Comparison of ENCODE assay signal across 8 cellular contexts in genomic region chr2:111122631-111123421, GRCh38. TPM values are rescaled to one million over a fixed set of nuclear protein-coding genes. Genes with fewer than 3 reads are reported as not detected.
DNase-seq lines count a peak whose midpoint lies in the region; ATAC-seq, FAIRE-seq and TF ChIP-seq lines count a peak whose summit lies in the region.

No MANE protein-coding gene starts in this region.

- H3K4me3 ChIP-seq in fibroblast of lung (replicated peaks in 1 of 4; ENCODE audit: control extremely low read depth in 1 of 4, insufficient read depth in 1 of 4, low read depth in 3 of 4, low read length in 4 of 4), result peak overlapping the region; percentile 70 to 93 (median 80)
- peak overlapping the region; percentile 67 for H3K4me3 ChIP-seq in mucosa of stomach (ENCODE audit: low read length)

- H3K4me1 ChIP-seq in fibroblast of lung (ENCODE audit: control insufficient read depth, extremely low read depth, insufficient read depth, low read length) (peaks cover 3% of the 10 kb centered on the region), mucosa of stomach (ENCODE audit: control insufficient read depth, insufficient read depth, low read length) (peaks cover 31% of the 10 kb centered on the region)

- H4K20me1 ChIP-seq in fibroblast of lung (ENCODE audit: control insufficient read depth, extremely low read depth, insufficient read depth, low read length), result no peaks in the 10 kb centered on the region

- H3K27ac ChIP-seq in C4-2B (peak overlapping the region; percentile 89), fibroblast of lung (ENCODE audit: insufficient read depth, low read length) (peak overlapping the region; percentile 72)

- H3K9me3 ChIP-seq in fibroblast of lung (ENCODE audit: control insufficient read depth, insufficient read depth, low read depth, low read length) (no peaks in the 10 kb centered on the region), mucosa of stomach (ENCODE audit: control insufficient read depth, low read length) (no peaks in the 10 kb centered on the region)

- peak overlapping the region; percentile 81 for H2AFZ ChIP-seq in fibroblast of lung (ENCODE audit: low read length)

- TF ChIP-seq POLR2A in H54 (IDR thresholded peaks at IDR 0.05; ENCODE audit: low read depth, low read length), result no peak; the same call in 1 of the 2 replicates

- peak overlapping the region; percentile 81 for H3K9ac ChIP-seq in fibroblast of lung (ENCODE audit: insufficient read depth, low read length)
- peak overlapping the region; percentile 62 for H3K9ac ChIP-seq in mucosa of stomach (ENCODE audit: low read length)

- no peak for FAIRE-seq in H54 (lab: Jason Lieb, UNC)

- H3K27me3 ChIP-seq in fibroblast of lung (ENCODE audit: control insufficient read depth, insufficient read depth, low read length), result peaks cover 12% of the 10 kb centered on the region
- peaks cover 26% of the 10 kb centered on the region for H3K27me3 ChIP-seq in mucosa of stomach (ENCODE audit: control insufficient read depth, insufficient read depth, low read length)

- ATAC-seq in HG02884 (IDR thresholded peaks at IDR 0.05; ENCODE audit: unreplicated experiment), result no peak

- TF ChIP-seq CTCF in C4-2B (conservative IDR thresholded peaks at IDR 0.05) (no peak), fibroblast of lung (conservative IDR thresholded peaks at IDR 0.05 in 1 of 2, IDR thresholded peaks at IDR 0.05 in 1 of 2; ENCODE audit: low read depth in 1 of 2, low read length in 2 of 2) (no peak)

- DNase-seq in H54 (ENCODE audit: insufficient read length, low spot score), result peak; percentile 71
- DNase-seq in NCI-H82 (lab: John Stamatoyannopoulos, UW), result peak; percentile 61
- DNase-seq in activated T-cell treated with anti-CD3 and anti-CD28 coated beads, Interleukin-2, amount 50 U/mL, for 48 hours, result peak; percentile 61 to 67
- peak; percentile 85 to 92 for DNase-seq in fibroblast of lung (ENCODE audit: low read depth in 2 of 2)
- peak; percentile 70 for DNase-seq in superior temporal gyrus (ENCODE audit: extremely low spot score)

- peak overlapping the region; percentile 89 for H3K4me2 ChIP-seq in fibroblast of lung (ENCODE audit: extremely low read depth, insufficient read depth, low read length)

- H3K79me2 ChIP-seq in fibroblast of lung (ENCODE audit: control insufficient read depth, insufficient read depth, low read length), result no peaks in the 10 kb centered on the region

- no peaks in the 10 kb centered on the region for H3K36me3 ChIP-seq in fibroblast of lung (ENCODE audit: control insufficient read depth, insufficient read depth, low read length)
- H3K36me3 ChIP-seq in mucosa of stomach (ENCODE audit: control insufficient read depth, insufficient read depth, low read length), result no peaks in the 10 kb centered on the region

RNA-seq across cellular contexts. Expression of gene BCL2L11, which starts 2.1 kb away (rescaled TPM):
- total RNA-seq in fibroblast of lung, result 10.2 and 10.3 TPM in 2 replicates
- 1.5 and 1.9 TPM in 2 replicates for polyA plus RNA-seq in fibroblast of lung
- 1.9 and 2.0 TPM in 2 replicates for polyA plus RNA-seq in fibroblast of lung (2012)
- polyA minus RNA-seq in fibroblast of lung (ENCODE audit: low replicate concordance), result 2.1 and 5.8 TPM in 2 replicates
